ENCODE assay signal across 11 cellular contexts in the genomic region with DNA sequence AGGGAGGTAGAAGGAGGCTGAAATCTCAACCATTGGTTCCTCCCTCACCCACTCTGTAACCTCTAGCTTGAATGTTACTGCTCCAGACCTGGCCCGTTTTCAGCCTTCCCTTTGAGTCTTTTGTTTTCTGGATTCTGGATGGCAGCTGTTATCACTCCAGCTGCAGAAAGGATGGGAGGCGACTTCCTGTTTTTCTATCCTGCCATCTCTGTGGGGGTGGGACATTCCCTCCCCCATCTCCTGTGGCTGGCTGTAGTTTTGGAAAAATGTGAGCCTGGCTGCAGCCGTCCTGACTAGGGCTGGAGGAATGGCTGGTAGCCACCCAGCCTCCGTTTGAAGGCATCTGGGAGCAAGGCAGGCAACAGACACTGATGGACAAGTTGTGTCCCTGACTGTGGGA. TPM values are rescaled to one million over a fixed set of nuclear protein-coding genes. Genes with fewer than 3 reads are reported as not detected.
DNase-seq lines count a peak whose midpoint lies in the region; ATAC-seq, FAIRE-seq and TF ChIP-seq lines count a peak whose summit lies in the region.
"Had no signal": no experiment of that assay in that cellular context is flagged by ENCODE, and none has a peak within 500 bp of the region (broad histone marks: within the 10 kb centered on the region; RNA-seq: fewer than 3 reads in every experiment).

No MANE protein-coding gene starts in this region.

- H2BK5ac ChIP-seq in H1 (ENCODE audit: low read depth, low read length), result no peak overlapping the region

- H2BK120ac ChIP-seq in H1 (replicated peaks; ENCODE audit: low read depth, low read length), result no peak overlapping the region

- H3K23me2 ChIP-seq in H1 (ENCODE audit: low read depth, low read length), result peaks cover 10% of the 10 kb centered on the region

- no peak overlapping the region for H3K23ac ChIP-seq in H1 (ENCODE audit: insufficient read length)

- H3K9ac ChIP-seq in BLaER1 treated with 17β-estradiol and CSF1 and Interleukin-3, amounts not matched to agents 10 nM and 100 nM, result no peak overlapping the region
- no peak overlapping the region for H3K9ac ChIP-seq in H1 (replicated peaks in 1 of 4; ENCODE audit: extremely low read depth in 1 of 4, low read depth in 3 of 4, low read length in 3 of 4)

- H3K4ac ChIP-seq in H1 (replicated peaks; ENCODE audit: insufficient read length, low read depth, low read length), result no peak overlapping the region

- H3K4me3 ChIP-seq in BLaER1 treated with 17β-estradiol and CSF1 and Interleukin-3, amounts not matched to agents 10 nM and 100 nM, result no peak overlapping the region
- H3K4me3 ChIP-seq in MG63 (no peak overlapping the region), H1 (ENCODE audit: extremely low read depth in 1 of 4, insufficient read depth in 2 of 4, low read depth in 3 of 4, low read length in 4 of 4) (no peak overlapping the region), prostate gland (no peak overlapping the region)
- H3K4me3 ChIP-seq: coronary artery had no signal

- no peak overlapping the region for H4K8ac ChIP-seq in H1 (ENCODE audit: extremely low read depth, insufficient read depth, low read length)

- H3K4me2 ChIP-seq in BLaER1 treated with 17β-estradiol and CSF1 and Interleukin-3, amounts not matched to agents 10 nM and 100 nM, result peak overlapping the region; percentile 20 to 71 (median 50); a peak in 21 of 22 replicates
- H3K4me2 ChIP-seq in H1 (ENCODE audit: insufficient read depth in 1 of 2, low read depth in 2 of 2, low read length in 2 of 2), result peak overlapping the region; percentile 18 to 38; a peak in 2 of 4 replicates

- POLR2A ChIA-PET in H1 (lab: Charles Lee; ENCODE audit: partially characterized antibody), result interaction anchor here (3.9 kb wide), 1 partner anchor 85 kb away, joined by 18 read pairs; no protein-coding TSS in a partner anchor

- H2AK5ac ChIP-seq in H1 (ENCODE audit: low read depth, low read length), result no peak overlapping the region

- TF ChIP-seq POLR2A in H1 (IDR thresholded peaks at IDR 0.05; ENCODE audit: control extremely low read depth in 1 of 2, low read depth in 2 of 2, low read length in 2 of 2) (no peak), prostate gland (IDR thresholded peaks at IDR 0.05) (no peak)

- no peaks in the 10 kb centered on the region for H3K9me3 ChIP-seq in BLaER1 treated with 17β-estradiol and CSF1 and Interleukin-3, amounts not matched to agents 10 nM and 100 nM (replicated peaks in 1 of 11)
- no peaks in the 10 kb centered on the region; the same call in 1 of the 2 replicates for H3K9me3 ChIP-seq in MG63
- no peaks in the 10 kb centered on the region for H3K9me3 ChIP-seq in H1 (ENCODE audit: insufficient read depth in 2 of 2, low read depth in 1 of 2, low read length in 1 of 2)
- H3K9me3 ChIP-seq in prostate gland, result no peaks in the 10 kb centered on the region

- TF ChIP-seq CTCF in H1 (IDR thresholded peaks at IDR 0.05; ENCODE audit: control extremely low read depth in 1 of 3, insufficient read depth in 1 of 3, low read depth in 1 of 3, low read length in 3 of 3) (no peak), prostate gland (IDR thresholded peaks at IDR 0.05) (no peak)

- H3K4me1 ChIP-seq in BLaER1 treated with 17β-estradiol and CSF1 and Interleukin-3, amounts not matched to agents 10 nM and 100 nM, result peaks cover 19 to 36% (median 28%) of the 10 kb centered on the region in 10 experiments
- H3K4me1 ChIP-seq in H1 (replicated peaks in 1 of 4; ENCODE audit: control insufficient read depth in 3 of 4, insufficient read depth in 4 of 4, low read length in 3 of 4) (peaks cover 4 to 12% (median 11%) of the 10 kb centered on the region in 4 experiments), prostate gland (replicated peaks) (no peaks in the 10 kb centered on the region)

- 0 out of 2 replicates have a peak overlapping the region, but pooled peaks have one; percentile 73 for H2BK20ac ChIP-seq in H1 (ENCODE audit: low read length)

- no peak overlapping the region for H3K14ac ChIP-seq in H1 (ENCODE audit: insufficient read length)

- TF ChIP-seq RAD21 in H1 (IDR thresholded peaks at IDR 0.05 in 1 of 2, conservative IDR thresholded peaks at IDR 0.05 in 1 of 2; ENCODE audit: low read depth in 2 of 2, low read length in 2 of 2), result no peak

- no peak overlapping the region for H4K5ac ChIP-seq in H1 (ENCODE audit: insufficient read length, low read depth, low read length)

- H3K27ac ChIP-seq in BLaER1 treated with 17β-estradiol and CSF1 and Interleukin-3, amounts not matched to agents 10 nM and 100 nM, result no peak overlapping the region
- no peak overlapping the region for H3K27ac ChIP-seq in H1 (ENCODE audit: low read depth, low read length)
- no peak overlapping the region for H3K27ac ChIP-seq in prostate gland
- H3K27ac ChIP-seq: coronary artery had no signal

- H3K79me2 ChIP-seq in H1 (ENCODE audit: control insufficient read depth in 1 of 2, insufficient read depth in 2 of 2, low read length in 2 of 2), result peaks cover 0 to 3% of the 10 kb centered on the region in 2 experiments; a peak in 1 of 4 replicates

- intact Hi-C loops in prostate gland (cut with DNase I), result loop anchor here (5.0 kb wide), 2 partner anchors 84 to 116 kb away; no protein-coding TSS in a partner anchor

- TF ChIP-seq EP300 in H1 (IDR thresholded peaks at IDR 0.05; ENCODE audit: borderline replicate concordance in 1 of 2, low read depth in 2 of 2, low read length in 2 of 2), result no peak

- no peak for ATAC-seq in GM18520 (IDR thresholded peaks at IDR 0.05; ENCODE audit: unreplicated experiment)

- H3K36me3 ChIP-seq in BLaER1 treated with 17β-estradiol and CSF1 and Interleukin-3, amounts not matched to agents 10 nM and 100 nM, result no peaks in the 10 kb centered on the region
- H3K36me3 ChIP-seq in MG63, result no peaks in the 10 kb centered on the region; the same call in 1 of the 2 replicates
- no peaks in the 10 kb centered on the region for H3K36me3 ChIP-seq in H1 (ENCODE audit: control insufficient read depth in 2 of 4, insufficient read depth in 4 of 4, low read length in 3 of 4)
- H3K36me3 ChIP-seq in prostate gland, result no peaks in the 10 kb centered on the region

- H3K56ac ChIP-seq in H1 (replicated peaks; ENCODE audit: insufficient read length, low read depth, low read length), result no peak overlapping the region

- H4K91ac ChIP-seq in H1 (replicated peaks; ENCODE audit: insufficient read length, low read length), result no peak overlapping the region

- no peak overlapping the region for H3K18ac ChIP-seq in H1 (ENCODE audit: extremely low read depth, low read length)

- WGBS in H1 (ENCODE audit: extremely low coverage in 1 of 2, insufficient coverage in 1 of 2, insufficient read length in 1 of 2, insufficient replicate concordance in 2 of 2, low coverage in 1 of 2, low lambda C conversion rate in 2 of 2, missing lambda C conversion rate in 1 of 2), 2 experiments, result 63% methylated on average over 4 of the region's 4 CpGs; no CpG with 5 or more reads in 1 of the 2 experiments
- WGBS in prostate gland, result 49% methylated on average over 4 of the region's 4 CpGs

- no peak overlapping the region for H2BK15ac ChIP-seq in H1 (ENCODE audit: low read length)

- FAIRE-seq in H1 (lab: Jason Lieb, UNC), result no peak

- CTCF ChIA-PET in H1 (lab: Charles Lee; ENCODE audit: partially characterized antibody), result interaction anchor here (1.4 kb wide), 1 partner anchor 183 kb away, joined by 3 read pairs; no protein-coding TSS in a partner anchor

- H2AFZ ChIP-seq in H1 (ENCODE audit: low read length), result peak overlapping the region; percentile 30; the same call in 1 of the 2 replicates

- DNase-seq in MG63, result peak; percentile 34
- no peak for DNase-seq in H1 (ENCODE audit: low read depth in 1 of 2, low spot score in 2 of 2)
- DNase-seq in myocyte (ENCODE audit: low read depth), result peak; percentile 80
- no peak for DNase-seq in prostate gland (ENCODE audit: low spot score)
- DNase-seq in activated naive CD4-positive, alpha-beta T cell treated with anti-CD3 and anti-CD28 coated beads, Interleukin-2, amount 50 U/mL, for 16 hours, result no peak
- DNase-seq in activated CD8-positive, alpha-beta memory T cell treated with anti-CD3 and anti-CD28 coated beads, Interleukin-2, amount 50 U/mL, for 48 hours, result no peak
- DNase-seq: GDM1, MM.1S had no signal

- H3K27me3 ChIP-seq in BLaER1 treated with 17β-estradiol and CSF1 and Interleukin-3, amounts not matched to agents 10 nM and 100 nM, result no peaks in the 10 kb centered on the region
- no peaks in the 10 kb centered on the region for H3K27me3 ChIP-seq in MG63
- peaks cover 0 to 3% (median under 1%) of the 10 kb centered on the region in 4 experiments; a peak in 2 of 7 replicates for H3K27me3 ChIP-seq in H1 (replicated peaks in 1 of 4; ENCODE audit: control insufficient read depth in 3 of 4, extremely low read depth in 1 of 4, insufficient read depth in 3 of 4, low read length in 3 of 4)
- H3K27me3 ChIP-seq in prostate gland (replicated peaks; ENCODE audit: insufficient read depth), result no peaks in the 10 kb centered on the region

- H4K20me1 ChIP-seq in BLaER1 treated with 17β-estradiol and CSF1 and Interleukin-3, amounts not matched to agents 10 nM and 100 nM, result no peaks in the 10 kb centered on the region
- peaks cover 1 to 2% of the 10 kb centered on the region in 2 experiments for H4K20me1 ChIP-seq in H1 (replicated peaks in 1 of 2; ENCODE audit: control insufficient read depth in 1 of 2, insufficient read depth in 2 of 2, low read length in 2 of 2)

- H3K79me1 ChIP-seq in H1 (ENCODE audit: low read depth, low read length), result no peaks in the 10 kb centered on the region

- H2BK12ac ChIP-seq in H1 (ENCODE audit: low read depth, low read length), result peak overlapping the region; percentile 76; the same call in 1 of the 2 replicates

TF ChIP-seq in H1, 55 proteins besides CTCF, POLR2A, EP300 and RAD21 (continues in another document):
- TF ChIP-seq TBP (IDR thresholded peaks at IDR 0.05; ENCODE audit: low read depth, low read length), result no peak
- TF ChIP-seq TCF12 (IDR thresholded peaks at IDR 0.05; ENCODE audit: low read depth, low read length), result 0 out of 2 replicates have a peak, but pooled peaks have one; percentile 45
- TF ChIP-seq KDM4A (IDR thresholded peaks at IDR 0.05; ENCODE audit: low read depth, low read length, severe bottlenecking), result no peak
- no peak for TF ChIP-seq RFX5 (IDR thresholded peaks at IDR 0.05; ENCODE audit: borderline replicate concordance, low read depth, low read length)

RNA-seq across cellular contexts. Expression of a gene that starts 2.9 kb away (rescaled TPM):
- total RNA-seq in MG63 (2014; rRNA removed; shearing (Covaris generic); ENCODE audit: low replicate concordance), result 42.3 and 45.7 TPM in 2 replicates
- total RNA-seq in H1 (2021; fragmentation: NEBNext Ultra II Directional; extraction: Animal tissue kit (Norgen Biotek cat#: 25700)), result 25.7 and 31.3 TPM in 2 replicates
- 7.0 and 7.7 TPM in 2 replicates for polyA plus RNA-seq in H1 (2011; rRNA removed)
- 10.5 TPM for polyA plus RNA-seq in H1 (2011; cell fraction: cytosol; rRNA removed)
- polyA plus RNA-seq in H1 (2011; cell fraction: nucleus; rRNA removed), result 13.1 TPM
- polyA plus RNA-seq in H1 (2012, experiment 1 of 2), result 13.3 to 25.3 TPM (median 16.2 TPM) in 4 replicates
- polyA plus RNA-seq in H1 (2012, experiment 2 of 2), result 1.7 TPM
- 9.3 TPM for polyA plus RNA-seq in H1 (2013, experiment 1 of 2)
- polyA plus RNA-seq in H1 (2013, experiment 2 of 2), result 8.9 TPM
- polyA minus RNA-seq in H1 (2011; rRNA and poly(A)+ RNA removed), result 37.1 and 46.1 TPM in 2 replicates
- 15.6 TPM for polyA minus RNA-seq in H1 (2011; cell fraction: cytosol; rRNA and poly(A)+ RNA removed)
- 32.5 TPM for polyA minus RNA-seq in H1 (2011; cell fraction: nucleus; rRNA and poly(A)+ RNA removed)
- total RNA-seq in myocyte (63.6 and 103 TPM in 2 replicates), prostate gland (100 to 1,000 TPM in 1 of 2 donors, 10 to 100 TPM in 1; 61.3 to 121 TPM)
- 66.2 TPM for polyA plus RNA-seq in myocyte (2012)

Comparison
In these comparisons a context has a peak if more than half of its experiments do, and no peak if none do; other contexts are left out.
1. DNase-seq: peak in MG63 (single experiment) and myocyte (single experiment); none in H1 (0 of 2), prostate gland (single experiment), activated naive CD4-positive, alpha-beta T cell treated with anti-CD3 and anti-CD28 coated beads, Interleukin-2, amount 50 U/mL, for 16 hours (single experiment) and activated CD8-positive, alpha-beta memory T cell treated with anti-CD3 and anti-CD28 coated beads, Interleukin-2, amount 50 U/mL, for 48 hours (single experiment).